ENCODE assay signal across 17 cellular contexts in the genomic region with DNA sequence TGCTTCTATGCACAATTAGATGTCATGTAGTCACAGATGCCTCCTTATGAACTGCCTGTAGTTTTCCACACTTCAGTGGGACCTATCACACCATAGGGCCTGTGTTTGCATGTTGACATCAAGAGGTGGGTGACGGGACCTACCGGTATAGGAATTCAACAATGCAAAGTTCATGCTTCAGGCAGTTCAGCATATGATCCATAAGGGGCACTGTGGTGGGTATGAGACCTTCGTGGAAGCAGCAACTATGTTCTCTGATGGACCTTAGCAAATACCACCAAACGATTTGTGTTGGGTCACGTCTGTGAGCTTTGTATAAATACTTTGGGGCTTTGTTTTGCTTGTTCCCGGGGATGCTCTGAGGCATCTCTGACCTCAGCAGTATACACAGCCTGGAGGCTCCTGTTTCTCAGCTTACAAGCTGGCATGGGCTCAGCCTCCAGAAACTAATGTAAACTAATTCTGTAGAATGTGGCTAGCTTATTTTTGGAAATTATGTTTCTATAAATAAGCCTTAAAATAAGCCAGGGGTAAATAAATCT.
DNase-seq lines count a peak whose midpoint lies in the region; ATAC-seq, FAIRE-seq and TF ChIP-seq lines count a peak whose summit lies in the region.
"Had no signal": no experiment of that assay in that cellular context is flagged by ENCODE, and none has a peak within 500 bp of the region (broad histone marks: within the 10 kb centered on the region; RNA-seq: fewer than 3 reads in every experiment).

No MANE protein-coding gene starts in this region.

- H3K4me2 ChIP-seq in BLaER1: peak overlapping the region; percentile 42

- no peak overlapping the region for H3K27ac ChIP-seq in BLaER1
- peak overlapping the region in 1 of 2 donors; percentile 28 for H3K27ac ChIP-seq in tibial artery
- H3K27ac ChIP-seq: RWPE1, thyroid gland had no signal

- H3K4me1 ChIP-seq in BLaER1: peaks cover 10% of the 10 kb centered on the region
- H3K4me1 ChIP-seq in tibial artery: peaks cover 0 to 16% (median 9%) of the 10 kb centered on the region in 4 donors
- H3K4me1 ChIP-seq: thyroid gland had no signal

- H3K9me3 ChIP-seq in BLaER1 (no peaks in the 10 kb centered on the region), tibial artery (no peaks in the 10 kb centered on the region)
- H3K9me3 ChIP-seq: gastroesophageal sphincter, thyroid gland had no signal

- H4K20me1 ChIP-seq in BLaER1: no peaks in the 10 kb centered on the region

- TF ChIP-seq POLR2A in GM12891 (IDR thresholded peaks at IDR 0.05; ENCODE audit: low read depth, low read length): no peak

- DNase-seq in brain pericyte (ENCODE audit: low read depth, low spot score): peak; percentile 36
- peak; percentile 9 for DNase-seq in left kidney (ENCODE audit: low read depth, low spot score)
- DNase-seq in GDM1 (lab: John Stamatoyannopoulos, UW): no peak
- DNase-seq in tibial artery: no peak
- no peak for DNase-seq in GM12891 (ENCODE audit: insufficient read length, low spot score)
- no peak for DNase-seq in SW 1271 (lab: John Stamatoyannopoulos, UW)
- DNase-seq: activated B cell treated with CpG ODN at 0.5 μM for 24 hours; activated gamma-delta T cell treated with Interleukin-2 at 50 U/mL for 16 hours; effector CD4-positive, alpha-beta T cell; NCI-H1930; stimulated activated CD4-positive, alpha-beta T cell treated with anti-CD3 and anti-CD28 coated beads, Interleukin-4, amount 100 ng/mL, for 1 hour; T-cell; thyroid gland had no signal

- H3K9ac ChIP-seq in BLaER1: no peak overlapping the region

- no peak for TF ChIP-seq CTCF in tibial artery (IDR thresholded peaks at IDR 0.05)

- H3K36me3 ChIP-seq in BLaER1: no peaks in the 10 kb centered on the region
- H3K36me3 ChIP-seq in tibial artery: peaks cover 0 to 24% (median 0%) of the 10 kb centered on the region in 3 donors
- H3K36me3 ChIP-seq: thyroid gland had no signal

- intact Hi-C loops in tibial artery (cut with DNase I; ENCODE audit: low total_unique reads): no loop called here

- H3K27me3 ChIP-seq in BLaER1 (no peaks in the 10 kb centered on the region), tibial artery (no peaks in the 10 kb centered on the region)
- H3K27me3 ChIP-seq: gastroesophageal sphincter, thyroid gland had no signal

- H3K4me3 ChIP-seq in BLaER1: no peak overlapping the region
- no peak overlapping the region for H3K4me3 ChIP-seq in tibial artery
- H3K4me3 ChIP-seq: gastroesophageal sphincter, thyroid gland had no signal

- FAIRE-seq in GM12891 (lab: Jason Lieb, UNC): no peak

- peak; percentile 61 for ATAC-seq in HG03103 (IDR thresholded peaks at IDR 0.05; ENCODE audit: low read depth, unreplicated experiment)
- ATAC-seq: gastroesophageal sphincter, T-cell had no signal

TF ChIP-seq in GM12891, 5 proteins besides CTCF, POLR2A, EP300 and RAD21:
- TF ChIP-seq POLR2AphosphoS5 (IDR thresholded peaks at IDR 0.05; ENCODE audit: low read depth, low read length): no peak
- TF ChIP-seq POU2F2 (IDR thresholded peaks at IDR 0.05; ENCODE audit: low read depth, low read length): no peak
- no peak for TF ChIP-seq TAF1 (IDR thresholded peaks at IDR 0.05; ENCODE audit: low read depth, low read length)
- TF ChIP-seq PAX5 (IDR thresholded peaks at IDR 0.05; ENCODE audit: insufficient read depth, low read length, severe bottlenecking): no peak
- TF ChIP-seq SPI1 (IDR thresholded peaks at IDR 0.05; ENCODE audit: low read depth, low read length): no peak

Comparison
In these comparisons a context has a peak if more than half of its experiments do, and no peak if none do; other contexts are left out.
1. DNase-seq: peak in brain pericyte (single experiment) and left kidney (single experiment); none in GDM1 (single experiment), tibial artery (0 of 2), GM12891 (single experiment) and SW 1271 (0 of 2).